In genomic region chr17:848402-848801, GRCh38 we compare ENCODE assay signal across 21 cellular contexts.
DNase-seq lines count a peak whose midpoint lies in the region; ATAC-seq, FAIRE-seq and TF ChIP-seq lines count a peak whose summit lies in the region.
"Had no signal": no experiment of that assay in that cellular context is flagged by ENCODE, and none has a peak within 500 bp of the region (broad histone marks: within the 10 kb centered on the region; RNA-seq: fewer than 3 reads in every experiment).

No MANE protein-coding gene starts in this region.

- no peak for DNase-seq in bronchial epithelial cell (ENCODE audit: low read depth)
- no peak for DNase-seq in right cardiac atrium
- DNase-seq in neural progenitor cell (ENCODE audit: low spot score): no peak
- DNase-seq in transverse colon: no peak
- DNase-seq in head of caudate nucleus: no peak
- DNase-seq in coronary artery (ENCODE audit: low spot score): no peak
- DNase-seq: activated CD4-positive, alpha-beta T cell treated with anti-CD3 and anti-CD28 coated beads, Interleukin-2, amount 50 U/mL, for 1 hour; activated naive CD4-positive, alpha-beta T cell treated with anti-CD3 and anti-CD28 coated beads, Interleukin-2, amount 50 U/mL, for 16 hours; AML-193; anterior cingulate cortex; GF-D8; KG1; NCI-H146; NCI-H2171; NCI-H526 treated with DMSO at 0.1 percent for 48 hours; nucleus accumbens; SK-N-SH had no signal

- no peaks in the 10 kb centered on the region for H3K9me3 ChIP-seq in right cardiac atrium (ENCODE audit: control insufficient read depth, low read length)
- no peaks in the 10 kb centered on the region for H3K9me3 ChIP-seq in neural progenitor cell (ENCODE audit: low read depth)
- no peaks in the 10 kb centered on the region for H3K9me3 ChIP-seq in transverse colon
- H3K9me3 ChIP-seq: SK-N-SH had no signal

- H3K27me3 ChIP-seq in bronchial epithelial cell (ENCODE audit: control insufficient read depth, insufficient read depth, low read length) (no peaks in the 10 kb centered on the region), right cardiac atrium (ENCODE audit: control insufficient read depth, insufficient read depth) (no peaks in the 10 kb centered on the region), neural progenitor cell (no peaks in the 10 kb centered on the region), transverse colon (peaks cover 11% of the 10 kb centered on the region)

- peak overlapping the region; percentile 81 for H3K27ac Mint-ChIP-seq in neural progenitor cell
- H3K27ac Mint-ChIP-seq: activated T-helper 1 cell treated with anti-CD3 and anti-CD28 coated beads, Interleukin-12 subunit alpha, Interleukin-12 subunit beta, Interleukin-2, Interleukin-4 antibody, amounts not matched to agents 30 ng/mL and 10 ng/mL and 1 ng/mL, durations not matched to agents 14 hours and 24 hours and 36 hours had no signal

- peak overlapping the region; percentile 94 for H3K27ac ChIP-seq in right cardiac atrium (ENCODE audit: low read length)
- H3K27ac ChIP-seq in neural progenitor cell: no peak overlapping the region
- H3K27ac ChIP-seq in transverse colon: peak overlapping the region; percentile 75 to 87 (median 83)
- peak overlapping the region in 1 of 2 donors; percentile 55 for H3K27ac ChIP-seq in coronary artery

- no peak overlapping the region for H2AFZ ChIP-seq in neural progenitor cell (replicated peaks)

- no peak overlapping the region for H3K4me3 ChIP-seq in bronchial epithelial cell (ENCODE audit: low read depth, low read length)
- H3K4me3 ChIP-seq in right cardiac atrium (ENCODE audit: low read length): no peak overlapping the region
- H3K4me3 ChIP-seq in neural progenitor cell: no peak overlapping the region
- no peak overlapping the region for H3K4me3 ChIP-seq in transverse colon
- no peak overlapping the region for H3K4me3 ChIP-seq in coronary artery

- H3K9ac ChIP-seq in neural progenitor cell: no peak overlapping the region
- H3K9ac ChIP-seq: SK-N-SH had no signal

- ATAC-seq in right cardiac atrium (peak in 1 of 2 donors; percentile 41), esophagus mucosa (no peak)
- ATAC-seq: left lobe of liver, sciatic nerve had no signal

- peaks cover 56% of the 10 kb centered on the region for H3K79me2 ChIP-seq in neural progenitor cell (ENCODE audit: low read depth)

- H4K20me1 ChIP-seq in neural progenitor cell (ENCODE audit: low read depth): peaks cover 74% of the 10 kb centered on the region

- peaks cover 17% of the 10 kb centered on the region for H3K9me3 Mint-ChIP-seq in neural progenitor cell
- H3K9me3 Mint-ChIP-seq: activated T-helper 1 cell treated with anti-CD3 and anti-CD28 coated beads, Interleukin-12 subunit alpha, Interleukin-12 subunit beta, Interleukin-2, Interleukin-4 antibody, amounts not matched to agents 30 ng/mL and 10 ng/mL and 1 ng/mL, durations not matched to agents 14 hours and 24 hours and 36 hours had no signal

- TF ChIP-seq CTCF in bronchial epithelial cell (IDR thresholded peaks at IDR 0.05; ENCODE audit: insufficient read depth, low read length, severe bottlenecking) (no peak), neural progenitor cell (IDR thresholded peaks at IDR 0.05) (no peak), transverse colon (IDR thresholded peaks at IDR 0.05) (no peak), coronary artery (IDR thresholded peaks at IDR 0.05) (no peak)

- peaks cover 7% of the 10 kb centered on the region for H3K27me3 Mint-ChIP-seq in neural progenitor cell (ENCODE audit: insufficient read depth, low read depth)

- H3K4me2 ChIP-seq in neural progenitor cell: peak overlapping the region; percentile 10
- H3K4me2 ChIP-seq: SK-N-SH had no signal

- H3K36me3 Mint-ChIP-seq in neural progenitor cell: peaks cover 28% of the 10 kb centered on the region

- H3K36me3 ChIP-seq in bronchial epithelial cell (ENCODE audit: control insufficient read depth, insufficient read depth, low read length): peaks cover 6% of the 10 kb centered on the region
- no peaks in the 10 kb centered on the region for H3K36me3 ChIP-seq in neural progenitor cell
- H3K36me3 ChIP-seq in transverse colon: no peaks in the 10 kb centered on the region

- peaks cover 28% of the 10 kb centered on the region for H3F3A ChIP-seq in neural progenitor cell (ENCODE audit: low read depth)

- TF ChIP-seq EP300 in transverse colon (IDR thresholded peaks at IDR 0.05; ENCODE audit: low read depth): no peak

- no peaks in the 10 kb centered on the region for H3K4me1 ChIP-seq in right cardiac atrium (ENCODE audit: control insufficient read depth, insufficient read depth, low read length)
- H3K4me1 ChIP-seq in neural progenitor cell: peaks cover 65% of the 10 kb centered on the region
- H3K4me1 ChIP-seq in transverse colon: peaks cover 15 to 55% (median 28%) of the 10 kb centered on the region in 4 donors

- in situ Hi-C loops in transverse colon (cut with MboI; ENCODE audit: low pct_ligation_motif_present in 1 of 4, low pct_unique_long_range_greater_than_20kb in 1 of 4, low sequenced_read_pairs in 3 of 4): no loop called here

- WGBS in right cardiac atrium: 69% methylated on average over 11 of the region's 11 CpGs
- WGBS in transverse colon (ENCODE audit: low coverage in 1 of 2), 2 donors: 46 to 57% methylated on average over 3 to 11 of the region's 11 CpGs

- TF ChIP-seq POLR2A in transverse colon (IDR thresholded peaks at IDR 0.05): no peak

- intact Hi-C loops in right cardiac atrium (cut with DNase I): no loop called here
- intact Hi-C loops in transverse colon (cut with DNase I; ENCODE audit: low total_unique reads): no loop called here
- intact Hi-C loops in head of caudate nucleus (cut with DNase I): no loop called here

- peak; percentile 23 for FAIRE-seq in bronchial epithelial cell (lab: Jason Lieb, UNC)

- no peak overlapping the region for H3K4me3 Mint-ChIP-seq in neural progenitor cell
- H3K4me3 Mint-ChIP-seq: activated T-helper 1 cell treated with anti-CD3 and anti-CD28 coated beads, Interleukin-12 subunit alpha, Interleukin-12 subunit beta, Interleukin-2, Interleukin-4 antibody, amounts not matched to agents 30 ng/mL and 10 ng/mL and 1 ng/mL, durations not matched to agents 14 hours and 24 hours and 36 hours had no signal

- H3K4me1 Mint-ChIP-seq in neural progenitor cell: peaks cover 64% of the 10 kb centered on the region
